ENCODE assay signal across 25 cellular contexts in the genomic region with DNA sequence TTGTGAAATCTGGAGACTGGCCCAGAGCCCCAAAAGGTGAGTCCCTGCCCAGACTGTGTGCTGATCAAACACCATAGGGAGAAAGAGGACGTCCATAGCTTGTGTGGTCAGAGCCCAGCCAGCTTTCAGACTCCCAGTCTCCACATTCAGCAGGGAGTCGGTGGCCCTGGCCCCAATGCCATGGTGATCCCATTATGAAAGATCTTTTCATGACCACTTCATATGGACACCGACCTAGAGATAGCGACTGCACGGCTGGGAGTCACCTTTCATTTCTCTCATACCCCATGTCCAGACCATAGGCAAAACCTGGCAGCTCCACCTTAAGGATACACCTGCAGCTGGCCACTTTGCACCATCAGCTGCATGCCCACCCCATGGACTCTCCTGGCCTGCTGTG.
"Had no signal": no experiment of that assay in that cellular context is flagged by ENCODE, and none has a peak within 500 bp of the region (broad histone marks: within the 10 kb centered on the region; RNA-seq: fewer than 3 reads in every experiment).

No MANE protein-coding gene starts in this region.

- DNase-seq: activated CD4-positive, alpha-beta T cell treated with anti-CD3 and anti-CD28 coated beads for 36 hours; activated CD4-positive, alpha-beta T cell treated with anti-CD3 and anti-CD28 coated beads, Interleukin-2, amount 50 U/mL, for 4 hours; activated CD4-positive, CD25-positive, alpha-beta regulatory T cell; activated naive CD4-positive, alpha-beta T cell treated with anti-CD3 and anti-CD28 coated beads for 36 hours; activated naive CD8-positive, alpha-beta T cell treated with anti-CD3 and anti-CD28 coated beads for 36 hours; central memory CD4-positive, alpha-beta T cell; foreskin keratinocyte; heart left ventricle; hypothalamus; left lung; lower lobe of right lung; stimulated activated CD4-positive, alpha-beta T cell treated with anti-CD3 and anti-CD28 coated beads, Interleukin-12 subunit alpha, Interleukin-12 subunit beta, amount 100 ng/mL, for 4 hours; stimulated activated CD4-positive, alpha-beta T cell treated with anti-CD3 and anti-CD28 coated beads, Interleukin-4, amount 100 ng/mL, for 1 hour; stimulated activated naive CD8-positive, alpha-beta T cell treated with anti-CD3 and anti-CD28 coated beads, Interleukin-15, amount 100 ng/mL, for 72 hours; T-cell; tibial artery had no signal

- H3K27me3 Mint-ChIP-seq: activated naive CD8-positive, alpha-beta T cell treated with anti-CD3 and anti-CD28 coated beads for 36 hours; brain had no signal

- H3K9me3 ChIP-seq: ascending aorta, esophagus muscularis mucosa, heart left ventricle, left lung, lower lobe of right lung, neutrophil, tibial artery had no signal

- H3K27ac Mint-ChIP-seq: activated CD4-positive, alpha-beta T cell treated with anti-CD3 and anti-CD28 coated beads for 36 hours; activated naive CD4-positive, alpha-beta T cell treated with anti-CD3 and anti-CD28 coated beads for 36 hours; activated naive CD8-positive, alpha-beta T cell treated with anti-CD3 and anti-CD28 coated beads for 36 hours; brain; nephron; progenitor cell of endocrine pancreas; stimulated activated effector memory CD8-positive, alpha-beta T cell treated with anti-CD3 and anti-CD28 coated beads, Interleukin-12 subunit alpha, Interleukin-12 subunit beta, amount 100 ng/mL, for 72 hours; T-cell had no signal

- H3K4me3 ChIP-seq: ascending aorta, esophagus muscularis mucosa, heart left ventricle, left lung, lower lobe of right lung, skin epidermis, tibial artery had no signal

- H3K36me3 Mint-ChIP-seq: activated naive CD8-positive, alpha-beta T cell treated with anti-CD3 and anti-CD28 coated beads for 36 hours; brain; stimulated activated effector memory CD8-positive, alpha-beta T cell treated with anti-CD3 and anti-CD28 coated beads, Interleukin-12 subunit alpha, Interleukin-12 subunit beta, amount 100 ng/mL, for 72 hours; T-cell had no signal

- H3K4me3 Mint-ChIP-seq: activated CD4-positive, alpha-beta T cell treated with anti-CD3 and anti-CD28 coated beads for 36 hours; activated naive CD4-positive, alpha-beta T cell treated with anti-CD3 and anti-CD28 coated beads for 36 hours; activated naive CD8-positive, alpha-beta T cell treated with anti-CD3 and anti-CD28 coated beads for 36 hours; brain; nephron; stimulated activated effector memory CD8-positive, alpha-beta T cell treated with anti-CD3 and anti-CD28 coated beads, Interleukin-12 subunit alpha, Interleukin-12 subunit beta, amount 100 ng/mL, for 72 hours; stimulated activated naive CD8-positive, alpha-beta T cell treated with anti-CD3 and anti-CD28 coated beads, Interleukin-15, amount 100 ng/mL, for 72 hours; T-cell had no signal

- H3K27me3 ChIP-seq: ascending aorta, esophagus muscularis mucosa, heart left ventricle, tibial artery had no signal

- H3K27ac ChIP-seq: ascending aorta, esophagus muscularis mucosa, foreskin keratinocyte, heart left ventricle, left lung, lower lobe of right lung, neutrophil, skin epidermis, tibial artery had no signal

- H3K4me1 ChIP-seq: ascending aorta, esophagus muscularis mucosa, foreskin keratinocyte, left lung, lower lobe of right lung, tibial artery had no signal

- H3K36me3 ChIP-seq: ascending aorta, esophagus muscularis mucosa, heart left ventricle, left lung, lower lobe of right lung, neutrophil, tibial artery had no signal

- H3K9me3 Mint-ChIP-seq: activated naive CD4-positive, alpha-beta T cell treated with anti-CD3 and anti-CD28 coated beads for 36 hours; activated naive CD8-positive, alpha-beta T cell treated with anti-CD3 and anti-CD28 coated beads for 36 hours; stimulated activated effector memory CD8-positive, alpha-beta T cell treated with anti-CD3 and anti-CD28 coated beads, Interleukin-12 subunit alpha, Interleukin-12 subunit beta, amount 100 ng/mL, for 72 hours; stimulated activated naive CD8-positive, alpha-beta T cell treated with anti-CD3 and anti-CD28 coated beads, Interleukin-15, amount 100 ng/mL, for 72 hours; T-cell had no signal

- H3K4me1 Mint-ChIP-seq: activated CD4-positive, alpha-beta T cell treated with anti-CD3 and anti-CD28 coated beads for 36 hours; activated naive CD8-positive, alpha-beta T cell treated with anti-CD3 and anti-CD28 coated beads for 36 hours; stimulated activated effector memory CD8-positive, alpha-beta T cell treated with anti-CD3 and anti-CD28 coated beads, Interleukin-12 subunit alpha, Interleukin-12 subunit beta, amount 100 ng/mL, for 72 hours; stimulated activated naive CD8-positive, alpha-beta T cell treated with anti-CD3 and anti-CD28 coated beads, Interleukin-15, amount 100 ng/mL, for 72 hours; T-cell had no signal

- ATAC-seq: activated CD4-positive, alpha-beta T cell treated with anti-CD3 and anti-CD28 coated beads for 36 hours; foreskin keratinocyte; heart left ventricle; left lung; lower lobe of right lung; sciatic nerve; stimulated activated effector memory CD8-positive, alpha-beta T cell treated with anti-CD3 and anti-CD28 coated beads, Interleukin-12 subunit alpha, Interleukin-12 subunit beta, amount 100 ng/mL, for 72 hours; stimulated activated naive CD8-positive, alpha-beta T cell treated with anti-CD3 and anti-CD28 coated beads, Interleukin-15, amount 100 ng/mL, for 72 hours; T-cell had no signal
